In the genomic region with DNA sequence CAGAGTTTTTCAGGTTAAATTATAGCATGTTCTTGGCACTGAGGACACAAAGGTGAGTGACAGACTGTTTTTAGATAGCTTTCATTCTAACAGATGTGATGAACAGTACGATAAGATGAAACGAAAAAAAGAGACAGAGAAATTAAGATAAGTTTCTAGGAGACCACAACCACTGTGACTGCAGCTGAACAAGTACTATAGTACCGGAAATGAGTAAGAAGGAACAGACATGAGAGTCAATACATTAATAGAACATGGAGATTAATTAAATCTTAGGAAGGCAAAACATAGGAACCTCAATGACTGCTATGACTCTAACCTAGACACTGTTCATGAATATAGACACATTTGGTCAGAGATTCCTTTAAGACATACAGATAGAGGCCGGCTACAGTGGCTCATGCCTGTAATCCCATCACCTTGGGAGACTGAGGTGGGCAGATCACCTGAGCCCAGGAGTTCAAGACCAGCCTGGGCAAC, we compare ENCODE assay signal across 8 cellular contexts. TPM values are rescaled to one million over a fixed set of nuclear protein-coding genes. Genes with fewer than 3 reads are reported as not detected.
DNase-seq lines count a peak whose midpoint lies in the region; ATAC-seq and TF ChIP-seq lines count a peak whose summit lies in the region.

No MANE protein-coding gene starts in this region.

- intact Hi-C loops in esophagus muscularis mucosa (cut with DNase I): no loop called here
- intact Hi-C loops in sigmoid colon (cut with DNase I): no loop called here

- H3K4me3 Mint-ChIP-seq in effector memory CD8-positive, alpha-beta T cell: peak overlapping the region; percentile 3 to 20

- H3K27me3 Mint-ChIP-seq in effector memory CD8-positive, alpha-beta T cell: no peaks in the 10 kb centered on the region

- TF ChIP-seq POLR2A in esophagus muscularis mucosa (IDR thresholded peaks at IDR 0.05; ENCODE audit: low read depth) (no peak), sigmoid colon (IDR thresholded peaks at IDR 0.05) (no peak)

- H3K27ac ChIP-seq in esophagus muscularis mucosa (replicated peaks in 1 of 4) (no peak overlapping the region), sigmoid colon (no peak overlapping the region)

- H3K36me3 ChIP-seq in esophagus muscularis mucosa (no peaks in the 10 kb centered on the region), sigmoid colon (no peaks in the 10 kb centered on the region)

- no peak for DNase-seq in effector memory CD8-positive, alpha-beta T cell
- DNase-seq in esophagus muscularis mucosa (ENCODE audit: extremely low spot score) (no peak), sigmoid colon (no peak), HT-29 (ENCODE audit: low spot score) (no peak), DMS153 treated with DMSO at 0.1 percent for 48 hours (lab: John Stamatoyannopoulos, UW; ENCODE audit: unreplicated experiment) (no peak)

- TF ChIP-seq EP300 in esophagus muscularis mucosa (IDR thresholded peaks at IDR 0.05) (no peak), sigmoid colon (IDR thresholded peaks at IDR 0.05) (no peak)

- peaks cover 14 to 41% of the 10 kb centered on the region in 2 donors for H3K4me1 Mint-ChIP-seq in effector memory CD8-positive, alpha-beta T cell (ENCODE audit: low read depth in 2 of 2)

- H3K27ac Mint-ChIP-seq in effector memory CD8-positive, alpha-beta T cell: peak overlapping the region; percentile 39 to 65

- H3K27me3 ChIP-seq in esophagus muscularis mucosa (no peaks in the 10 kb centered on the region), sigmoid colon (no peaks in the 10 kb centered on the region)

- H3K9me3 Mint-ChIP-seq in effector memory CD8-positive, alpha-beta T cell: no peaks in the 10 kb centered on the region

- H3K9me3 ChIP-seq in esophagus muscularis mucosa (no peaks in the 10 kb centered on the region), sigmoid colon (no peaks in the 10 kb centered on the region)

- peaks cover 3% of the 10 kb centered on the region for H3K36me3 Mint-ChIP-seq in effector memory CD8-positive, alpha-beta T cell (ENCODE audit: insufficient read depth)

- H3K4me3 ChIP-seq in esophagus muscularis mucosa (no peak overlapping the region), sigmoid colon (no peak overlapping the region)

- H3K4me1 ChIP-seq in esophagus muscularis mucosa (no peaks in the 10 kb centered on the region), sigmoid colon (no peaks in the 10 kb centered on the region)

- TF ChIP-seq CTCF in esophagus muscularis mucosa (IDR thresholded peaks at IDR 0.05): no peak
- no peak for TF ChIP-seq CTCF in sigmoid colon (IDR thresholded peaks at IDR 0.05)

- ATAC-seq in GM18517 (IDR thresholded peaks at IDR 0.05; ENCODE audit: unreplicated experiment): peak; percentile 96
- peak; percentile 94 for ATAC-seq in GM21528 (IDR thresholded peaks at IDR 0.05; ENCODE audit: low FRiP score, unreplicated experiment)
- ATAC-seq in HG03460 (IDR thresholded peaks at IDR 0.05; ENCODE audit: unreplicated experiment): peak; percentile 93
- peak; percentile 84 for ATAC-seq in effector memory CD8-positive, alpha-beta T cell (replicated peaks)

- 76% methylated on average over 4 of the region's 4 CpGs for WGBS in esophagus muscularis mucosa
- 68 to 89% methylated on average over 4 of the region's 4 CpGs for WGBS in sigmoid colon, 2 donors

RNA-seq across cellular contexts. Expression of gene HBS1L, which starts 40.2 kb away (rescaled TPM):
- 10 to 100 TPM; 52.0 to 81.4 (median 58.2) TPM for total RNA-seq in esophagus muscularis mucosa
- total RNA-seq in sigmoid colon: 10 to 100 TPM; 37.1 to 61.9 (median 53.3) TPM
- polyA plus RNA-seq in sigmoid colon: 10 to 100 TPM; 14.4 to 35.8 (median 33.5) TPM
- 65.1 and 74.3 TPM in 2 replicates for total RNA-seq in HT-29 (2014; rRNA removed; shearing (Covaris generic))
